Comparison of ENCODE assay signal across 1 cellular context in the genomic region with DNA sequence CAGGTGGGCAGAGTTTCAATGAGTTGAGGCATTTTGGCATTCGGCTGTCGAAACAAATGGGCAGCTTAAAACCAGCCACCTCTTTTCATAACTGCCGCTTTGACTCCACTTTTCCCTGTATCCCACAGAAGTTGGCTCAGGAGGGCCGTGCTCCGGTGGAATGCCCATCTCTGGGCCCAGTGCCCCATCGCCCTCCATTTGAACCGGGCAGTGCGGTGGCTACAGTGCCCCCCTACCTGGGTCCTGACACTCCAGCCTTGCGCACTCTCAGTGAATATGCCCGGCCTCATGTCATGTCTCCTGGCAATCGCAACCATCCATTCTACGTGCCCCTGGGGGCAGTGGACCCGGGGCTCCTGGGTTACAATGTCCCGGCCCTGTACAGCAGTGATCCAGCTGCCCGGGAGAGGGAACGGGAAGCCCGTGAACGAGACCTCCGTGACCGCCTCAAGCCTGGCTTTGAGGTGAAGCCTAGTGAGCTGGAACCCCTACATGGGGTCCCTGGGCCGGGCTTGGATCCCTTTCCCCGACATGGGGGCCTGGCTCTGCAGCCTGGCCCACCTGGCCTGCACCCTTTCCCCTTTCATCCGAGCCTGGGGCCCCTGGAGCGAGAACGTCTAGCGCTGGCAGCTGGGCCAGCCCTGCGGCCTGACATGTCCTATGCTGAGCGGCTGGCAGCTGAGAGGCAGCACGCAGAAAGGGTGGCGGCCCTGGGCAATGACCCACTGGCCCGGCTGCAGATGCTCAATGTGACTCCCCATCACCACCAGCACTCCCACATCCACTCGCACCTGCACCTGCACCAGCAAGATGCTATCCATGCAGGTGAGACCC.
TF ChIP-seq lines count a peak whose summit lies in the region.

No MANE protein-coding gene starts in this region.

TF ChIP-seq in liver, 16 proteins besides CTCF, POLR2A, EP300 and RAD21 (continued from another document):
- TF ChIP-seq, protein P1, sequence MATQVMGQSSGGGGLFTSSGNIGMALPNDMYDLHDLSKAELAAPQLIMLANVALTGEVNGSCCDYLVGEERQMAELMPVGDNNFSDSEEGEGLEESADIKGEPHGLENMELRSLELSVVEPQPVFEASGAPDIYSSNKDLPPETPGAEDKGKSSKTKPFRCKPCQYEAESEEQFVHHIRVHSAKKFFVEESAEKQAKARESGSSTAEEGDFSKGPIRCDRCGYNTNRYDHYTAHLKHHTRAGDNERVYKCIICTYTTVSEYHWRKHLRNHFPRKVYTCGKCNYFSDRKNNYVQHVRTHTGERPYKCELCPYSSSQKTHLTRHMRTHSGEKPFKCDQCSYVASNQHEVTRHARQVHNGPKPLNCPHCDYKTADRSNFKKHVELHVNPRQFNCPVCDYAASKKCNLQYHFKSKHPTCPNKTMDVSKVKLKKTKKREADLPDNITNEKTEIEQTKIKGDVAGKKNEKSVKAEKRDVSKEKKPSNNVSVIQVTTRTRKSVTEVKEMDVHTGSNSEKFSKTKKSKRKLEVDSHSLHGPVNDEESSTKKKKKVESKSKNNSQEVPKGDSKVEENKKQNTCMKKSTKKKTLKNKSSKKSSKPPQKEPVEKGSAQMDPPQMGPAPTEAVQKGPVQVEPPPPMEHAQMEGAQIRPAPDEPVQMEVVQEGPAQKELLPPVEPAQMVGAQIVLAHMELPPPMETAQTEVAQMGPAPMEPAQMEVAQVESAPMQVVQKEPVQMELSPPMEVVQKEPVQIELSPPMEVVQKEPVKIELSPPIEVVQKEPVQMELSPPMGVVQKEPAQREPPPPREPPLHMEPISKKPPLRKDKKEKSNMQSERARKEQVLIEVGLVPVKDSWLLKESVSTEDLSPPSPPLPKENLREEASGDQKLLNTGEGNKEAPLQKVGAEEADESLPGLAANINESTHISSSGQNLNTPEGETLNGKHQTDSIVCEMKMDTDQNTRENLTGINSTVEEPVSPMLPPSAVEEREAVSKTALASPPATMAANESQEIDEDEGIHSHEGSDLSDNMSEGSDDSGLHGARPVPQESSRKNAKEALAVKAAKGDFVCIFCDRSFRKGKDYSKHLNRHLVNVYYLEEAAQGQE (IDR thresholded peaks at IDR 0.05), result no peak
- TF ChIP-seq, protein P2, sequence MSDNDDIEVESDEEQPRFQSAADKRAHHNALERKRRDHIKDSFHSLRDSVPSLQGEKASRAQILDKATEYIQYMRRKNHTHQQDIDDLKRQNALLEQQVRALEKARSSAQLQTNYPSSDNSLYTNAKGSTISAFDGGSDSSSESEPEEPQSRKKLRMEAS (IDR thresholded peaks at IDR 0.05), result no peak
- TF ChIP-seq HNF4G (IDR thresholded peaks at IDR 0.05), result no peak
- TF ChIP-seq EGR1 (IDR thresholded peaks at IDR 0.05; ENCODE audit: low read depth in 2 of 2), result no peak
- no peak for TF ChIP-seq FOXA2 (IDR thresholded peaks at IDR 0.05)
- TF ChIP-seq NR2F2 (IDR thresholded peaks at IDR 0.05), result no peak
- TF ChIP-seq, protein P3, sequence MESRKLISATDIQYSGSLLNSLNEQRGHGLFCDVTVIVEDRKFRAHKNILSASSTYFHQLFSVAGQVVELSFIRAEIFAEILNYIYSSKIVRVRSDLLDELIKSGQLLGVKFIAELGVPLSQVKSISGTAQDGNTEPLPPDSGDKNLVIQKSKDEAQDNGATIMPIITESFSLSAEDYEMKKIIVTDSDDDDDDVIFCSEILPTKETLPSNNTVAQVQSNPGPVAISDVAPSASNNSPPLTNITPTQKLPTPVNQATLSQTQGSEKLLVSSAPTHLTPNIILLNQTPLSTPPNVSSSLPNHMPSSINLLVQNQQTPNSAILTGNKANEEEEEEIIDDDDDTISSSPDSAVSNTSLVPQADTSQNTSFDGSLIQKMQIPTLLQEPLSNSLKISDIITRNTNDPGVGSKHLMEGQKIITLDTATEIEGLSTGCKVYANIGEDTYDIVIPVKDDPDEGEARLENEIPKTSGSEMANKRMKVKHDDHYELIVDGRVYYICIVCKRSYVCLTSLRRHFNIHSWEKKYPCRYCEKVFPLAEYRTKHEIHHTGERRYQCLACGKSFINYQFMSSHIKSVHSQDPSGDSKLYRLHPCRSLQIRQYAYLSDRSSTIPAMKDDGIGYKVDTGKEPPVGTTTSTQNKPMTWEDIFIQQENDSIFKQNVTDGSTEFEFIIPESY (IDR thresholded peaks at IDR 0.05), result no peak
- no peak for TF ChIP-seq JUND (IDR thresholded peaks at IDR 0.05)
- TF ChIP-seq YY1 (IDR thresholded peaks at IDR 0.05), result no peak
